12 cellular contexts compared by ENCODE assay signal in the genomic region with DNA sequence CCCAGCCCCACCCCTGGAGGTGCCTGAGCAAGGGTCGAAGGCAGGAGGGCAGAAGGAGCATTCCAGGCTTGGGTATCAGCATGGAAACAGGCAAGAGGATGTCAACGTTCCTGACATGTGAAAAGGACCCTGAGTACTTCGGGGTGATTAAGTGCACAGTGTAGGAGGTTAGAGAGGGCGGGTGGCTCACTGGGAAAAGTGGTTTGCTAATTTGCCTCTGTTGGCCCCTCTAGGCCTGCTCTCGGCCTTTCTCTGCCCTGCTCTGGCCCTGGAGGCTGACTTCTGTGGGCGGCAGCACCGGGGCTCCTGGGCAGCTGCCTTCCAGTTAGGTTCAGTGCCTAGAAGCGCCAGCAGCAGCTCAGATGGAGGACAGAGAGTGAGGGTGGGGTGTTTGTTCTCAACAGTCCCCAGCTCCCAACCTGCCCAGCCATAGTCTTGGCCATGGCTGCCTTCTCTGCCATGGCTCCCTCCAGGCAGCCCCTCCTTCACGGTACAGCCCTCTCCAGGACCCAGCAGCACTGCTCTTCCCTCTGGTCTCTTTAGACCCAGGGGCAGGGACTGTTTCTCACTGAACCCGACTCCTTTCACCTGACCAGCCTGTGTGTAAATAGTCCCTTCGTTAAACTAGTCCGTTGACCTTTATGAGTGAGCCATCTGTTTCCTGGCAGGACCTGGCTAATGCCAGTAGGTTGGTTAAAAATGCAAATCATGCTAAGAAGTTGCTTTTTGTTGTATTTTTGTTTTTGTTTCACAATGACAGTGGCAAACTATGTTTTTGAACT.
DNase-seq lines count a peak whose midpoint lies in the region; ATAC-seq, FAIRE-seq and TF ChIP-seq lines count a peak whose summit lies in the region.
"Had no signal": no experiment of that assay in that cellular context is flagged by ENCODE, and none has a peak within 500 bp of the region (broad histone marks: within the 10 kb centered on the region; RNA-seq: fewer than 3 reads in every experiment).

No MANE protein-coding gene starts in this region.

- H3K23ac ChIP-seq in H1 (ENCODE audit: insufficient read length): no peak overlapping the region

- H2AK5ac ChIP-seq in H1 (ENCODE audit: low read depth, low read length): no peak overlapping the region

- H3K9me3 Mint-ChIP-seq in stimulated activated effector memory CD8-positive, alpha-beta T cell treated with anti-CD3 and anti-CD28 coated beads, Interleukin-12 subunit alpha, Interleukin-12 subunit beta, amount 100 ng/mL, for 72 hours: no peaks in the 10 kb centered on the region
- no peaks in the 10 kb centered on the region for H3K9me3 Mint-ChIP-seq in immature natural killer cell
- H3K9me3 Mint-ChIP-seq: neural progenitor cell had no signal

- no peaks in the 10 kb centered on the region for H3K36me3 ChIP-seq in Loucy (ENCODE audit: insufficient read depth, low read length)
- no peaks in the 10 kb centered on the region for H3K36me3 ChIP-seq in H1 (ENCODE audit: control insufficient read depth in 2 of 4, insufficient read depth in 4 of 4, low read length in 3 of 4)
- no peaks in the 10 kb centered on the region for H3K36me3 ChIP-seq in kidney (ENCODE audit: control insufficient read depth in 1 of 2, insufficient read depth in 2 of 2, low read length in 2 of 2)
- H3K36me3 ChIP-seq: neural progenitor cell, SJSA1 had no signal

- H3K18ac ChIP-seq in H1 (ENCODE audit: extremely low read depth, low read length): no peak overlapping the region

- peak overlapping the region; percentile 35 for H3K4me3 ChIP-seq in Loucy (ENCODE audit: low read length, poor library complexity, severe bottlenecking)
- no peak overlapping the region for H3K4me3 ChIP-seq in H1 (ENCODE audit: extremely low read depth in 1 of 4, insufficient read depth in 2 of 4, low read depth in 3 of 4, low read length in 4 of 4)
- H3K4me3 ChIP-seq in kidney (ENCODE audit: low read length in 2 of 2): no peak overlapping the region
- H3K4me3 ChIP-seq: neural progenitor cell, SJSA1, skin epidermis had no signal

- peak overlapping the region; percentile 71; the same call in 1 of the 2 replicates for H2BK12ac ChIP-seq in H1 (ENCODE audit: low read depth, low read length)

- H4K5ac ChIP-seq in H1 (ENCODE audit: insufficient read length, low read depth, low read length): no peak overlapping the region

- no peak overlapping the region for H4K91ac ChIP-seq in H1 (replicated peaks; ENCODE audit: insufficient read length, low read length)

- TF ChIP-seq CTCF in Loucy (conservative IDR thresholded peaks at IDR 0.05; ENCODE audit: low read length) (no peak), H1 (IDR thresholded peaks at IDR 0.05; ENCODE audit: control extremely low read depth in 1 of 3, insufficient read depth in 1 of 3, low read depth in 1 of 3, low read length in 3 of 3) (no peak), kidney (IDR thresholded peaks at IDR 0.05; ENCODE audit: borderline replicate concordance, extremely low read depth, insufficient read depth) (no peak)

- peaks cover 2 to 6% (median 5%) of the 10 kb centered on the region in 3 donors for H3K27me3 Mint-ChIP-seq in immature natural killer cell (ENCODE audit: low read depth in 3 of 3)

- intact Hi-C loops in kidney (cut with DNase I): no loop called here

- peak overlapping the region; percentile 75 for H3K9ac ChIP-seq in Loucy (ENCODE audit: low read depth, low read length, poor library complexity, severe bottlenecking)
- H3K9ac ChIP-seq in H1 (replicated peaks in 1 of 4; ENCODE audit: extremely low read depth in 1 of 4, low read depth in 3 of 4, low read length in 3 of 4): no peak overlapping the region
- no peak overlapping the region for H3K9ac ChIP-seq in kidney (ENCODE audit: low read length in 2 of 2)
- H3K9ac ChIP-seq: neural progenitor cell had no signal

- H3K27ac Mint-ChIP-seq in stimulated activated effector memory CD8-positive, alpha-beta T cell treated with anti-CD3 and anti-CD28 coated beads, Interleukin-12 subunit alpha, Interleukin-12 subunit beta, amount 100 ng/mL, for 72 hours: no peak overlapping the region
- H3K27ac Mint-ChIP-seq in immature natural killer cell: no peak overlapping the region
- H3K27ac Mint-ChIP-seq: neural progenitor cell had no signal

- H3K27ac ChIP-seq in H1 (ENCODE audit: low read depth, low read length): no peak overlapping the region
- no peak overlapping the region for H3K27ac ChIP-seq in kidney (ENCODE audit: low read depth in 2 of 2, low read length in 2 of 2)
- H3K27ac ChIP-seq: neural progenitor cell, SJSA1, skin epidermis had no signal

- no peak overlapping the region for H3K4me3 Mint-ChIP-seq in stimulated activated effector memory CD8-positive, alpha-beta T cell treated with anti-CD3 and anti-CD28 coated beads, Interleukin-12 subunit alpha, Interleukin-12 subunit beta, amount 100 ng/mL, for 72 hours
- H3K4me3 Mint-ChIP-seq in immature natural killer cell: no peak overlapping the region
- H3K4me3 Mint-ChIP-seq: neural progenitor cell had no signal

- H3K27me3 ChIP-seq in Loucy (ENCODE audit: insufficient read depth, low read length, poor library complexity, severe bottlenecking): no peaks in the 10 kb centered on the region
- no peaks in the 10 kb centered on the region for H3K27me3 ChIP-seq in H1 (replicated peaks in 1 of 4; ENCODE audit: control insufficient read depth in 3 of 4, extremely low read depth in 1 of 4, insufficient read depth in 3 of 4, low read length in 3 of 4)
- H3K27me3 ChIP-seq: neural progenitor cell, SJSA1 had no signal

- no peak overlapping the region for H2BK5ac ChIP-seq in H1 (ENCODE audit: low read depth, low read length)

- H3K4me2 ChIP-seq in Loucy (ENCODE audit: low read depth, low read length, poor library complexity, severe bottlenecking) (peak overlapping the region; percentile 48), H1 (ENCODE audit: insufficient read depth in 1 of 2, low read depth in 2 of 2, low read length in 2 of 2) (no peak overlapping the region)
- H3K4me2 ChIP-seq: neural progenitor cell had no signal

- H3K79me2 ChIP-seq in Loucy (ENCODE audit: insufficient read depth, low read length) (no peaks in the 10 kb centered on the region), H1 (ENCODE audit: control insufficient read depth in 1 of 2, insufficient read depth in 2 of 2, low read length in 2 of 2) (no peaks in the 10 kb centered on the region)

- WGBS in H1 (ENCODE audit: extremely low coverage in 1 of 2, insufficient coverage in 1 of 2, insufficient read length in 1 of 2, insufficient replicate concordance in 2 of 2, low coverage in 1 of 2, low lambda C conversion rate in 2 of 2, missing lambda C conversion rate in 1 of 2), 2 experiments: 82% methylated on average over 12 of the region's 12 CpGs; no CpG with 5 or more reads in 1 of the 2 experiments

- peak; percentile 9 for DNase-seq in NCI-H2196 (lab: John Stamatoyannopoulos, UW; ENCODE audit: unreplicated experiment)
- no peak for DNase-seq in NCI-H2196 treated with DMSO at 0.1 percent for 48 hours (lab: John Stamatoyannopoulos, UW; ENCODE audit: unreplicated experiment)
- DNase-seq in H1 (ENCODE audit: low read depth in 1 of 2, low spot score in 2 of 2): peak in 1 of 2 experiments; percentile 43
- no peak for DNase-seq in stimulated activated effector memory CD8-positive, alpha-beta T cell treated with anti-CD3 and anti-CD28 coated beads, Interleukin-12 subunit alpha, Interleukin-12 subunit beta, amount 100 ng/mL, for 72 hours (ENCODE audit: low spot score in 2 of 2)
- no peak for DNase-seq in immature natural killer cell
- no peak for DNase-seq in kidney tubule cell (ENCODE audit: low spot score)
- no peak for DNase-seq in kidney
- DNase-seq: activated naive CD4-positive, alpha-beta T cell treated with Interleukin-2 at 50 U/mL for 16 hours had no signal

- peaks cover 12% of the 10 kb centered on the region for H3K4me1 Mint-ChIP-seq in stimulated activated effector memory CD8-positive, alpha-beta T cell treated with anti-CD3 and anti-CD28 coated beads, Interleukin-12 subunit alpha, Interleukin-12 subunit beta, amount 100 ng/mL, for 72 hours
- H3K4me1 Mint-ChIP-seq in immature natural killer cell: no peaks in the 10 kb centered on the region

- H2AFZ ChIP-seq in Loucy (ENCODE audit: low read length): peak overlapping the region; percentile 22
- H2AFZ ChIP-seq in H1 (ENCODE audit: low read length): peak overlapping the region; percentile 65
- H2AFZ ChIP-seq: neural progenitor cell had no signal

- peak; percentile 31 for ATAC-seq in stimulated activated effector memory CD8-positive, alpha-beta T cell treated with anti-CD3 and anti-CD28 coated beads, Interleukin-12 subunit alpha, Interleukin-12 subunit beta, amount 100 ng/mL, for 72 hours

- H2BK20ac ChIP-seq in H1 (ENCODE audit: low read length): no peak overlapping the region

- POLR2A ChIA-PET in H1 (lab: Charles Lee; ENCODE audit: partially characterized antibody): interaction anchor here (1.0 kb wide), 1 partner anchor 110 kb away, joined by 3 read pairs; no protein-coding TSS in a partner anchor

- H3K9me3 ChIP-seq in Loucy (ENCODE audit: insufficient read depth, low read depth, low read length) (no peaks in the 10 kb centered on the region), H1 (ENCODE audit: insufficient read depth in 2 of 2, low read depth in 1 of 2, low read length in 1 of 2) (no peaks in the 10 kb centered on the region), kidney (ENCODE audit: control insufficient read depth in 1 of 2, low read length in 2 of 2) (no peaks in the 10 kb centered on the region)
- H3K9me3 ChIP-seq: SJSA1 had no signal

- no peaks in the 10 kb centered on the region for H3K79me1 ChIP-seq in H1 (ENCODE audit: low read depth, low read length)

- no peak overlapping the region for H2BK15ac ChIP-seq in H1 (ENCODE audit: low read length)

- H4K8ac ChIP-seq in H1 (ENCODE audit: extremely low read depth, insufficient read depth, low read length): no peak overlapping the region

- H3K4me1 ChIP-seq in Loucy (ENCODE audit: insufficient read depth, low read length, poor library complexity, severe bottlenecking): peaks cover 54% of the 10 kb centered on the region
- peaks cover 0 to 3% (median 0%) of the 10 kb centered on the region in 4 experiments; a peak in 1 of 7 replicates for H3K4me1 ChIP-seq in H1 (replicated peaks in 1 of 4; ENCODE audit: control insufficient read depth in 3 of 4, insufficient read depth in 4 of 4, low read length in 3 of 4)
- peaks cover 0 to 3% of the 10 kb centered on the region in 2 donors for H3K4me1 ChIP-seq in kidney (ENCODE audit: control insufficient read depth in 1 of 2, insufficient read depth in 1 of 2, low read depth in 1 of 2, low read length in 2 of 2)
- H3K4me1 ChIP-seq: neural progenitor cell had no signal

- no peaks in the 10 kb centered on the region for H3F3A ChIP-seq in Loucy (ENCODE audit: low read depth)

- no peaks in the 10 kb centered on the region for H3K36me3 Mint-ChIP-seq in stimulated activated effector memory CD8-positive, alpha-beta T cell treated with anti-CD3 and anti-CD28 coated beads, Interleukin-12 subunit alpha, Interleukin-12 subunit beta, amount 100 ng/mL, for 72 hours
- no peaks in the 10 kb centered on the region for H3K36me3 Mint-ChIP-seq in immature natural killer cell
- H3K36me3 Mint-ChIP-seq: neural progenitor cell had no signal

- no peaks in the 10 kb centered on the region; the same call in 1 of the 2 replicates for H3K23me2 ChIP-seq in H1 (ENCODE audit: low read depth, low read length)

- CTCF ChIA-PET in H1 (lab: Charles Lee; ENCODE audit: partially characterized antibody): no interaction called here

- H3K9me2 ChIP-seq in Loucy (replicated peaks; ENCODE audit: low read depth, low read length): no peaks in the 10 kb centered on the region

- H4K20me1 ChIP-seq in Loucy (ENCODE audit: insufficient read depth, low read length, poor library complexity, severe bottlenecking) (no peaks in the 10 kb centered on the region), H1 (replicated peaks in 1 of 2; ENCODE audit: control insufficient read depth in 1 of 2, insufficient read depth in 2 of 2, low read length in 2 of 2) (no peaks in the 10 kb centered on the region)

- no peak overlapping the region for H3K4ac ChIP-seq in H1 (replicated peaks; ENCODE audit: insufficient read length, low read depth, low read length)

- no peak overlapping the region for H2BK120ac ChIP-seq in H1 (replicated peaks; ENCODE audit: low read depth, low read length)

- no peak for TF ChIP-seq RAD21 in H1 (IDR thresholded peaks at IDR 0.05 in 1 of 2, conservative IDR thresholded peaks at IDR 0.05 in 1 of 2; ENCODE audit: low read depth in 2 of 2, low read length in 2 of 2)

- no peak overlapping the region for H3K56ac ChIP-seq in H1 (replicated peaks; ENCODE audit: insufficient read length, low read depth, low read length)

- H3K14ac ChIP-seq in H1 (ENCODE audit: insufficient read length): no peak overlapping the region

- no peak for FAIRE-seq in H1 (lab: Jason Lieb, UNC)
- no peak for FAIRE-seq in kidney (lab: Jason Lieb, UNC)

- TF ChIP-seq EP300 in H1 (IDR thresholded peaks at IDR 0.05; ENCODE audit: borderline replicate concordance in 1 of 2, low read depth in 2 of 2, low read length in 2 of 2): no peak

- TF ChIP-seq POLR2A in H1 (IDR thresholded peaks at IDR 0.05; ENCODE audit: control extremely low read depth in 1 of 2, low read depth in 2 of 2, low read length in 2 of 2): no peak
